ENCODE assay signal across 9 cellular contexts in the genomic region with DNA sequence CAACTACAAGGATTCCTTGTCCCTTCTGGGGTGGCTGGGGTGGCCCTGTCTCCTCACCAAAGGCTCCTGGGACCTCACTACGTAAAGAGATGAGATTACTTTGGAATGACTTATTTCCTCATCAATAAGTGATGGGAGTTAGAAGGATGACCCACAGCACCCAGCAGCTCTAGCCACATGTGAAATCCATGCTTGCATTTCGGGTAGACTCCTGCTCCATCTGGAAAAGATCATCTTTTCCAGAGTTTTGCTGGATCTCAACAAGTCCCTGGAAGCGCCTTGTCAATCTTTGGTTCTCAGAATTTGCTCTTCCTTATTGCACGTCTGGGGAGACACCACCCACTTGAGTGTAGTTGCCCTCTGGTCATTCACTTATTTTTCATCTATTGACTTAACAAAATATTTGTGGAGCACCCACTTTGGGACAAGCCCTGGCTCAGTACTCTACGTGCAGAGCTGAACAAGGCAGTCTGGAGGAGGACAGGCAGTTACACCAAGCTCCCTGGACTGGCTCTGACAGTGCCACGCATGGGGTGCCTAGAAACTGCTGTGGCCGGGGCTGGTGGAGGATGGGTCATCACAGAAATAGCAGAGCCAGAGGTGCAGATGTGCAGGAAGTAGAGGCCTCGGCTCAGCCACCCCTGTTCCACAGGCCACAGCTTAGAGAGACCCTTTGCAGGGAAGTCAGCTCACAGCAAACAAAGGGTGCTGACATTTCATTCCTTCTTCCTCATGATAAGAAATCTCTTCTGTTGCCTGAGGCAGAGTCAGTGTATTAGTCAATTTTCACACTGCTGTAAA.
DNase-seq lines count a peak whose midpoint lies in the region; ATAC-seq and TF ChIP-seq lines count a peak whose summit lies in the region.
"Had no signal": no experiment of that assay in that cellular context is flagged by ENCODE, and none has a peak within 500 bp of the region (broad histone marks: within the 10 kb centered on the region; RNA-seq: fewer than 3 reads in every experiment).

No MANE protein-coding gene starts in this region.

- H3K36me3 ChIP-seq in ascending aorta: no peaks in the 10 kb centered on the region

- TF ChIP-seq CTCF in ascending aorta (IDR thresholded peaks at IDR 0.05) (no peak), natural killer cell (IDR thresholded peaks at IDR 0.05) (no peak), endothelial cell (IDR thresholded peaks at IDR 0.05; ENCODE audit: unreplicated experiment) (no peak)

- no peak for TF ChIP-seq POLR2A in GM18505 (IDR thresholded peaks at IDR 0.05; ENCODE audit: borderline replicate concordance, extremely low read depth, insufficient read depth, insufficient read length)

- H3K4me1 Mint-ChIP-seq in natural killer cell (peaks cover 16 to 20% of the 10 kb centered on the region in 2 donors), endothelial cell (ENCODE audit: unreplicated experiment) (peaks cover 21% of the 10 kb centered on the region)

- H3K4me1 ChIP-seq in ascending aorta: peaks cover 3 to 20% of the 10 kb centered on the region in 2 donors

- H3K27ac Mint-ChIP-seq in natural killer cell: peak overlapping the region; percentile 47 to 74
- no peak overlapping the region for H3K27ac Mint-ChIP-seq in endothelial cell (ENCODE audit: unreplicated experiment)

- intact Hi-C loops in ascending aorta (cut with DNase I): no loop called here
- intact Hi-C loops in natural killer cell (cut with micrococcal nuclease): no loop called here

- no peak overlapping the region for H3K4me3 ChIP-seq in ascending aorta
- H3K4me3 ChIP-seq: dorsolateral prefrontal cortex had no signal

- DNase-seq in ascending aorta (ENCODE audit: low spot score in 2 of 2): no peak
- no peak for DNase-seq in natural killer cell
- no peak for DNase-seq in NOMO-1 treated with DMSO at 0.1 percent for 48 hours (lab: John Stamatoyannopoulos, UW; ENCODE audit: unreplicated experiment)
- DNase-seq in endothelial cell (ENCODE audit: low spot score): no peak
- no peak for DNase-seq in stimulated activated naive CD4-positive, alpha-beta T cell (lab: John Stamatoyannopoulos, UW)

- H3K9me3 Mint-ChIP-seq in natural killer cell (no peaks in the 10 kb centered on the region), endothelial cell (ENCODE audit: unreplicated experiment) (no peaks in the 10 kb centered on the region)

- H3K36me3 Mint-ChIP-seq in natural killer cell: no peaks in the 10 kb centered on the region
- H3K36me3 Mint-ChIP-seq in endothelial cell (ENCODE audit: low read depth, unreplicated experiment): peaks cover 13% of the 10 kb centered on the region

- no peaks in the 10 kb centered on the region for H3K9me3 ChIP-seq in ascending aorta

- H3K4me3 Mint-ChIP-seq in natural killer cell: peak overlapping the region; percentile 58
- no peak overlapping the region for H3K4me3 Mint-ChIP-seq in endothelial cell (ENCODE audit: unreplicated experiment)

- peaks cover 0 to 3% of the 10 kb centered on the region in 2 donors for H3K27me3 Mint-ChIP-seq in natural killer cell (ENCODE audit: low read depth in 2 of 2)
- peaks cover 4% of the 10 kb centered on the region for H3K27me3 Mint-ChIP-seq in endothelial cell (ENCODE audit: unreplicated experiment)

- ATAC-seq in GM18505 (IDR thresholded peaks at IDR 0.05; ENCODE audit: unreplicated experiment): peak; percentile 72
- peak; percentile 76 for ATAC-seq in HG03460 (IDR thresholded peaks at IDR 0.05; ENCODE audit: unreplicated experiment)
- peak in 1 of 3 donors; percentile 78 for ATAC-seq in natural killer cell
- no peak for ATAC-seq in HG02852 (IDR thresholded peaks at IDR 0.05; ENCODE audit: unreplicated experiment)

- no peaks in the 10 kb centered on the region for H3K27me3 ChIP-seq in ascending aorta
- H3K27me3 ChIP-seq: dorsolateral prefrontal cortex had no signal

- peak overlapping the region; percentile 9 to 27 for H3K27ac ChIP-seq in ascending aorta
